13 cellular contexts compared by ENCODE assay signal in genomic region chr5:172953776-172954189, GRCh38. TPM values are rescaled to one million over a fixed set of nuclear protein-coding genes. Genes with fewer than 3 reads are reported as not detected.
A peak's percentile ranks its signal among the peaks of the same experiment; 100 is the strongest.
DNase-seq lines count a peak whose midpoint lies in the region; ATAC-seq and TF ChIP-seq lines count a peak whose summit lies in the region.
"Had no signal": no experiment of that assay in that cellular context is flagged by ENCODE, and none has a peak within 500 bp of the region (broad histone marks: within the 10 kb centered on the region; RNA-seq: fewer than 3 reads in every experiment).

No MANE protein-coding gene starts in this region.

- H3K4me2 ChIP-seq in BLaER1 treated with 17β-estradiol and CSF1 and Interleukin-3, amounts not matched to agents 10 nM and 100 nM = peak overlapping the region in 9 of 11 experiments; percentile 16 to 91 (median 55); a peak in 13 of 22 replicates

- H3K27me3 ChIP-seq in BLaER1 treated with 17β-estradiol and CSF1 and Interleukin-3, amounts not matched to agents 10 nM and 100 nM = no peaks in the 10 kb centered on the region
- no peaks in the 10 kb centered on the region for H3K27me3 ChIP-seq in SJSA1 (replicated peaks)
- H3K27me3 ChIP-seq in sigmoid colon = no peaks in the 10 kb centered on the region
- H3K27me3 ChIP-seq in prostate gland (replicated peaks; ENCODE audit: insufficient read depth) = no peaks in the 10 kb centered on the region

- peak overlapping the region in 3 of 11 experiments; percentile 15 to 44 (median 44); a peak in 1 of 22 replicates for H3K9ac ChIP-seq in BLaER1 treated with 17β-estradiol and CSF1 and Interleukin-3, amounts not matched to agents 10 nM and 100 nM

- H3K27ac Mint-ChIP-seq in activated naive CD4-positive, alpha-beta T cell treated with anti-CD3 and anti-CD28 coated beads, Interleukin-2, amount 50 U/mL, for 72 hours = no peak overlapping the region
- H3K27ac Mint-ChIP-seq: activated CD8-positive, alpha-beta T cell treated with anti-CD3 and anti-CD28 coated beads for 36 hours; activated naive CD4-positive, alpha-beta T cell treated with anti-CD3 and anti-CD28 coated beads for 36 hours had no signal

- H3K4me1 ChIP-seq in BLaER1 treated with 17β-estradiol and CSF1 and Interleukin-3, amounts not matched to agents 10 nM and 100 nM = peaks cover 66 to 93% (median 86%) of the 10 kb centered on the region in 10 experiments
- H3K4me1 ChIP-seq in SJSA1 (replicated peaks) = peaks cover 85% of the 10 kb centered on the region
- H3K4me1 ChIP-seq in sigmoid colon = peaks cover 0 to 37% (median 14%) of the 10 kb centered on the region in 4 donors
- H3K4me1 ChIP-seq in prostate gland (replicated peaks) = peaks cover 3% of the 10 kb centered on the region

- peak; percentile 54 to 82 for DNase-seq in SJSA1 (ENCODE audit: low read depth in 1 of 2, low spot score in 2 of 2)
- DNase-seq in fibroblast of gingiva (ENCODE audit: low read depth) = peak; percentile 80
- DNase-seq in sigmoid colon = no peak
- no peak for DNase-seq in prostate gland (ENCODE audit: low spot score)
- no peak for DNase-seq in T-helper 1 cell
- no peak for DNase-seq in activated naive CD4-positive, alpha-beta T cell treated with anti-CD3 and anti-CD28 coated beads, Interleukin-2, amount 50 U/mL, for 72 hours (ENCODE audit: low spot score in 2 of 2)
- DNase-seq in activated CD4-positive, CD25-positive, alpha-beta regulatory T cell (lab: John Stamatoyannopoulos, UW) = no peak
- DNase-seq: activated CD8-positive, alpha-beta T cell treated with anti-CD3 and anti-CD28 coated beads for 36 hours; activated naive CD4-positive, alpha-beta T cell treated with anti-CD3 and anti-CD28 coated beads for 36 hours; CD8-positive, alpha-beta memory T cell; NCI-H2081 had no signal

- H3K36me3 Mint-ChIP-seq in activated naive CD4-positive, alpha-beta T cell treated with anti-CD3 and anti-CD28 coated beads, Interleukin-2, amount 50 U/mL, for 72 hours = no peaks in the 10 kb centered on the region

- H4K20me1 ChIP-seq in BLaER1 treated with 17β-estradiol and CSF1 and Interleukin-3, amounts not matched to agents 10 nM and 100 nM = no peaks in the 10 kb centered on the region

- peak overlapping the region in 8 of 11 experiments; percentile 8 to 73 (median 52); a peak in 14 of 22 replicates for H3K27ac ChIP-seq in BLaER1 treated with 17β-estradiol and CSF1 and Interleukin-3, amounts not matched to agents 10 nM and 100 nM
- peak overlapping the region; percentile 99 for H3K27ac ChIP-seq in SJSA1
- peak overlapping the region; percentile 32 to 88 (median 76) for H3K27ac ChIP-seq in sigmoid colon
- H3K27ac ChIP-seq in prostate gland = peak overlapping the region in 1 of 2 donors; percentile 28

- WGBS in sigmoid colon, 2 donors = 69 to 86% methylated on average over 3 of the region's 3 CpGs
- WGBS in prostate gland = 52% methylated on average over 3 of the region's 3 CpGs

- peaks cover 0 to 27% (median 16%) of the 10 kb centered on the region in 11 experiments; a peak in 13 of 22 replicates for H3K36me3 ChIP-seq in BLaER1 treated with 17β-estradiol and CSF1 and Interleukin-3, amounts not matched to agents 10 nM and 100 nM
- peaks cover 22% of the 10 kb centered on the region for H3K36me3 ChIP-seq in SJSA1
- H3K36me3 ChIP-seq in sigmoid colon = peaks cover 0 to 22% (median 14%) of the 10 kb centered on the region in 4 donors
- H3K36me3 ChIP-seq in prostate gland = peaks cover 0 to 3% of the 10 kb centered on the region in 2 donors

- intact Hi-C loops in sigmoid colon (cut with DNase I) (loop anchor here (5.0 kb wide), 1 partner anchor 481 kb away; no protein-coding TSS in a partner anchor), prostate gland (cut with DNase I) (no loop called here)

- no peak for ATAC-seq in activated naive CD4-positive, alpha-beta T cell treated with anti-CD3 and anti-CD28 coated beads, Interleukin-2, amount 50 U/mL, for 72 hours
- ATAC-seq: activated CD8-positive, alpha-beta T cell treated with anti-CD3 and anti-CD28 coated beads for 36 hours; HCT116 had no signal

- H3K9me3 Mint-ChIP-seq in activated naive CD4-positive, alpha-beta T cell treated with anti-CD3 and anti-CD28 coated beads, Interleukin-2, amount 50 U/mL, for 72 hours = no peaks in the 10 kb centered on the region
- H3K9me3 Mint-ChIP-seq: activated CD8-positive, alpha-beta T cell treated with anti-CD3 and anti-CD28 coated beads for 36 hours; activated naive CD4-positive, alpha-beta T cell treated with anti-CD3 and anti-CD28 coated beads for 36 hours; CD8-positive, alpha-beta memory T cell had no signal

- no peak overlapping the region for H3K4me3 ChIP-seq in BLaER1 treated with 17β-estradiol and CSF1 and Interleukin-3, amounts not matched to agents 10 nM and 100 nM
- H3K4me3 ChIP-seq in SJSA1 = peak overlapping the region; percentile 7; the same call in 1 of the 2 replicates
- no peak overlapping the region for H3K4me3 ChIP-seq in sigmoid colon
- no peak overlapping the region for H3K4me3 ChIP-seq in prostate gland

- TF ChIP-seq CTCF in sigmoid colon (IDR thresholded peaks at IDR 0.05) (no peak), prostate gland (IDR thresholded peaks at IDR 0.05) (no peak)

- TF ChIP-seq EP300 in sigmoid colon (IDR thresholded peaks at IDR 0.05) = no peak

- TF ChIP-seq POLR2A in sigmoid colon (IDR thresholded peaks at IDR 0.05) (no peak), prostate gland (IDR thresholded peaks at IDR 0.05) (no peak)

- H3K9me3 ChIP-seq in BLaER1 treated with 17β-estradiol and CSF1 and Interleukin-3, amounts not matched to agents 10 nM and 100 nM (replicated peaks in 1 of 11) = no peaks in the 10 kb centered on the region
- H3K9me3 ChIP-seq in SJSA1 (replicated peaks) = no peaks in the 10 kb centered on the region
- no peaks in the 10 kb centered on the region for H3K9me3 ChIP-seq in sigmoid colon
- no peaks in the 10 kb centered on the region for H3K9me3 ChIP-seq in prostate gland

RNA-seq across cellular contexts. Expression of gene RPL26L1, which starts 5.4 kb away (rescaled TPM):
- total RNA-seq in SJSA1 (2014; rRNA removed; shearing (Covaris generic)) = 167 and 184 TPM in 2 replicates
- 10 to 100 TPM; 11.6 to 30.9 (median 25.4) TPM for total RNA-seq in sigmoid colon
- polyA plus RNA-seq in sigmoid colon = 10 to 100 TPM; 31.2 to 70.9 (median 41.8) TPM
- 10 to 100 TPM; 20.4 to 47.6 TPM for total RNA-seq in prostate gland
- total RNA-seq in activated naive CD4-positive, alpha-beta T cell treated with anti-CD3 and anti-CD28 coated beads, Interleukin-2, amount 50 U/mL, for 72 hours = 10 to 100 TPM; 53.5 to 61.6 TPM

RNA-seq across cellular contexts. Expression of gene ATP6V0E1, which starts 29.8 kb away (rescaled TPM):
- 286 and 291 TPM in 2 replicates for total RNA-seq in SJSA1 (2014; rRNA removed; shearing (Covaris generic))
- 100 to 1,000 TPM; 117 to 154 (median 134) TPM for total RNA-seq in sigmoid colon
- polyA plus RNA-seq in sigmoid colon = 100 to 1,000 TPM; 158 to 261 (median 249) TPM
- 100 to 1,000 TPM; 171 to 232 TPM for total RNA-seq in prostate gland
- total RNA-seq in activated naive CD4-positive, alpha-beta T cell treated with anti-CD3 and anti-CD28 coated beads, Interleukin-2, amount 50 U/mL, for 72 hours = 10 to 100 TPM; 84.7 to 88.3 TPM

Comparison
In these comparisons a context has a peak if more than half of its experiments do, and no peak if none do; other contexts are left out.
1. DNase-seq: peak in SJSA1 (2 of 2) and fibroblast of gingiva (single experiment); none in sigmoid colon (single experiment), prostate gland (single experiment), T-helper 1 cell (0 of 5), activated naive CD4-positive, alpha-beta T cell treated with anti-CD3 and anti-CD28 coated beads, Interleukin-2, amount 50 U/mL, for 72 hours (0 of 2) and activated CD4-positive, CD25-positive, alpha-beta regulatory T cell (0 of 4).